ENCODE assay signal across 17 cellular contexts in the genomic region with DNA sequence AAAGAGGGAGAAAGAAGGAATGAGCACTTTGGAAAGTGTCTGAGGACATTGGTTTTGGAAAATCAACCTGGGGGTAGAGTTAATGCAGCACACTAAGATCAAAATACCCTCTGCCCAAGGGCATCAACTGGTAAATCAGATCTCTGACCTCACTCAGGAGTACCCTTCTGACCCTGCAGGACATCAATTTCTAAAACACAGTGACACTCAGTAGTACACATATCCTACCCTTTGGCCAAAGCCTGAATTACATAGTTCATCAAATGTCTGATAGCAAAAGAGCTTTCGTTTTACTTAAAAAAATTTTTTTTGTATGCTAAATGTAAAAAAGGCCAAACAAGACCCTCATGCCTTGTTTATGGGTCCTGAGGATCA.
"Had no signal": no experiment of that assay in that cellular context is flagged by ENCODE, and none has a peak within 500 bp of the region (broad histone marks: within the 10 kb centered on the region; RNA-seq: fewer than 3 reads in every experiment).

No MANE protein-coding gene starts in this region.

- H3K27me3 ChIP-seq: breast epithelium, transverse colon had no signal

- H3K4me3 ChIP-seq: breast epithelium, prostate gland, transverse colon had no signal

- ATAC-seq: activated CD8-positive, alpha-beta T cell treated with anti-CD3 and anti-CD28 coated beads, Interleukin-2, amount 10 ng/mL, durations not matched to agents 7 days and 5 days; natural killer cell treated with Interleukin-12 subunit alpha and Interleukin-12 subunit beta and Interleukin-15 and Interleukin-18, amount 100 ng/mL, for 72 hours; T-helper 17 cell had no signal

- H3K36me3 Mint-ChIP-seq: activated naive CD8-positive, alpha-beta T cell treated with anti-CD3 and anti-CD28 coated beads for 36 hours; memory B cell had no signal

- H3K27ac Mint-ChIP-seq: activated CD4-positive, alpha-beta T cell treated with anti-CD3 and anti-CD28 coated beads, Interleukin-2, amount 10 ng/mL, durations not matched to agents 24 days and 14 days; activated CD8-positive, alpha-beta T cell treated with anti-CD3 and anti-CD28 coated beads, Interleukin-2, amount 10 ng/mL, durations not matched to agents 7 days and 5 days; activated naive CD8-positive, alpha-beta T cell treated with anti-CD3 and anti-CD28 coated beads for 36 hours; memory B cell; natural killer cell treated with Interleukin-12 subunit alpha and Interleukin-12 subunit beta and Interleukin-15 and Interleukin-18, amount 100 ng/mL, for 72 hours; T-helper 17 cell had no signal

- H3K27ac ChIP-seq: breast epithelium, prostate gland, transverse colon had no signal

- H3K36me3 ChIP-seq: breast epithelium, prostate gland, transverse colon had no signal

- H3K4me1 ChIP-seq: breast epithelium, prostate gland, transverse colon had no signal

- DNase-seq: activated CD4-positive, alpha-beta T cell treated with anti-CD3 and anti-CD28 coated beads, Interleukin-2, amount 10 ng/mL, durations not matched to agents 24 days and 14 days; activated CD4-positive, CD25-positive, alpha-beta regulatory T cell; activated CD8-positive, alpha-beta memory T cell treated with anti-CD3 and anti-CD28 coated beads, Interleukin-2, amount 50 U/mL, for 4 hours; activated CD8-positive, alpha-beta T cell treated with anti-CD3 and anti-CD28 coated beads, Interleukin-2, amount 10 ng/mL, durations not matched to agents 7 days and 5 days; activated naive CD8-positive, alpha-beta T cell treated with anti-CD3 and anti-CD28 coated beads for 36 hours; activated T-cell treated with anti-CD3 and anti-CD28 coated beads, Interleukin-2, amount 50 U/mL, for 48 hours; kidney; left ventricle myocardium superior; stimulated activated CD4-positive, alpha-beta T cell treated with anti-CD3 and anti-CD28 coated beads, Interleukin-4, amount 100 ng/mL, for 4 hours; stimulated activated CD8-positive, alpha-beta memory T cell treated with anti-CD3 and anti-CD28 coated beads, Interleukin-4, amount 100 ng/mL, for 48 hours; stimulated activated naive CD4-positive, alpha-beta T cell treated with Interleukin-2 at 50 U/mL for 16 hours; T-helper 17 cell; transverse colon had no signal

- H3K27me3 Mint-ChIP-seq: activated CD4-positive, alpha-beta T cell treated with anti-CD3 and anti-CD28 coated beads, Interleukin-2, amount 10 ng/mL, durations not matched to agents 24 days and 14 days; activated naive CD8-positive, alpha-beta T cell treated with anti-CD3 and anti-CD28 coated beads for 36 hours; memory B cell; natural killer cell treated with Interleukin-12 subunit alpha and Interleukin-12 subunit beta and Interleukin-15 and Interleukin-18, amount 100 ng/mL, for 72 hours; T-helper 17 cell had no signal

- H3K9me3 ChIP-seq: breast epithelium, prostate gland, transverse colon had no signal

- H3K4me3 Mint-ChIP-seq: activated CD4-positive, alpha-beta T cell treated with anti-CD3 and anti-CD28 coated beads, Interleukin-2, amount 10 ng/mL, durations not matched to agents 24 days and 14 days; activated CD8-positive, alpha-beta T cell treated with anti-CD3 and anti-CD28 coated beads, Interleukin-2, amount 10 ng/mL, durations not matched to agents 7 days and 5 days; activated naive CD8-positive, alpha-beta T cell treated with anti-CD3 and anti-CD28 coated beads for 36 hours; memory B cell; natural killer cell treated with Interleukin-12 subunit alpha and Interleukin-12 subunit beta and Interleukin-15 and Interleukin-18, amount 100 ng/mL, for 72 hours; T-helper 17 cell had no signal

- H3K4me1 Mint-ChIP-seq: activated CD4-positive, alpha-beta T cell treated with anti-CD3 and anti-CD28 coated beads, Interleukin-2, amount 10 ng/mL, durations not matched to agents 24 days and 14 days; activated naive CD8-positive, alpha-beta T cell treated with anti-CD3 and anti-CD28 coated beads for 36 hours; memory B cell; T-helper 17 cell had no signal
